Comparison of ENCODE assay signal across 25 cellular contexts in the genomic region with DNA sequence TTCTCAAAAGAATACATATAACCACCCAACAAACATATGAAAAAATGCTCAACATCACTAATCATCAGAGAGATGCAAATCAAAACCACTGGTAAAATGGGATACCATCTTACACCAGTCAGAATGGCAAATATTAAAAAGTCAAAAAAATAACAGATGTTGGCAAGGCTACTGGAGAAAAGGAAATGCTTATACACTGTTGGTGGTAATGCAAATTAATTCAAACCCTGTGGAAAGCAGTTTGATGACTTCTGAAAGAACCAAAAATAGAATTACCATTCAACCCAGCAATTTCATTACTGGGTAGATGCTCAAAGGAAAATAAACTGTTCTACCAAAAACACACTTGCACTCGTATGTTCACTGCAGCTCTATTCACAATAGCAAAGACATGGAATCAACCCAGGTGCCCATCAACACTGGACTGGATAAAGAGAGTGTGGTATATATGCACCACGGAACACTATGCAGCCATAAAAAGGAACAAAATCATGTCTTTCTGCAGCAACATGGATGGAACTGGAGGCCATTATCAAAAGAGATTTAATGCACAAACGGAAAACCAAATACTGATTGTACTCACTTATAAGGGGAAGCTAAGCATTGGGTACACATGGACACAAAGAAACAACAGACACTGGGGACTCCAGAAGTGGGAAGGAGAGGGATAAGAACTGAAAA.
"Had no signal": no experiment of that assay in that cellular context is flagged by ENCODE, and none has a peak within 500 bp of the region (broad histone marks: within the 10 kb centered on the region; RNA-seq: fewer than 3 reads in every experiment).

No MANE protein-coding gene starts in this region.

- H3K4me3 ChIP-seq: left ventricle myocardium inferior, lung, pancreas, prostate gland, sigmoid colon, spleen, suprapubic skin, thoracic aorta, tibial artery, uterus had no signal

- ATAC-seq: naive thymus-derived CD4-positive, alpha-beta T cell; natural killer cell treated with Interleukin-12 subunit alpha and Interleukin-12 subunit beta and Interleukin-15 and Interleukin-18, amount 100 ng/mL, for 72 hours; pancreas; right cardiac atrium; stimulated activated effector memory CD8-positive, alpha-beta T cell treated with anti-CD3 and anti-CD28 coated beads, Interleukin-12 subunit alpha, Interleukin-12 subunit beta, amount 100 ng/mL, for 72 hours had no signal

- DNase-seq: islet precursor cell; left ventricle myocardium inferior; mesendoderm; naive thymus-derived CD4-positive, alpha-beta T cell; nucleus accumbens; pancreas; posterior cingulate gyrus; retina; right cardiac atrium; sigmoid colon; small intestine; spleen; stimulated activated CD4-positive, alpha-beta T cell treated with anti-CD3 and anti-CD28 coated beads, Interleukin-4, amount 100 ng/mL, for 24 hours; stimulated activated naive CD4-positive, alpha-beta T cell; tibial artery; trophoblast cell; uterus had no signal

- H3K4me1 ChIP-seq: pancreas, prostate gland, spleen, suprapubic skin, uterus had no signal

- H3K36me3 ChIP-seq: prostate gland had no signal

- H3K27ac ChIP-seq: left ventricle myocardium inferior, pancreas, prostate gland, sigmoid colon, spleen, suprapubic skin, thoracic aorta, tibial artery, uterus had no signal

- H3K4me3 Mint-ChIP-seq: mesothelial cell of epicardium; naive thymus-derived CD4-positive, alpha-beta T cell; natural killer cell treated with Interleukin-12 subunit alpha and Interleukin-12 subunit beta and Interleukin-15 and Interleukin-18, amount 100 ng/mL, for 72 hours; stimulated activated effector memory CD8-positive, alpha-beta T cell treated with anti-CD3 and anti-CD28 coated beads, Interleukin-12 subunit alpha, Interleukin-12 subunit beta, amount 100 ng/mL, for 72 hours; stimulated activated naive CD8-positive, alpha-beta T cell treated with anti-CD3 and anti-CD28 coated beads, Interleukin-15, Interleukin-2, amounts not matched to agents 100 ng/mL and 50 ng/mL, for 24 hours had no signal

- H3K4me1 Mint-ChIP-seq: mesothelial cell of epicardium; stimulated activated effector memory CD8-positive, alpha-beta T cell treated with anti-CD3 and anti-CD28 coated beads, Interleukin-12 subunit alpha, Interleukin-12 subunit beta, amount 100 ng/mL, for 72 hours had no signal

- H3K27me3 ChIP-seq: pancreas, sigmoid colon, spleen, suprapubic skin, tibial artery, uterus had no signal

- H3K9me3 Mint-ChIP-seq: naive thymus-derived CD4-positive, alpha-beta T cell; natural killer cell treated with Interleukin-12 subunit alpha and Interleukin-12 subunit beta and Interleukin-15 and Interleukin-18, amount 100 ng/mL, for 72 hours; stimulated activated effector memory CD8-positive, alpha-beta T cell treated with anti-CD3 and anti-CD28 coated beads, Interleukin-12 subunit alpha, Interleukin-12 subunit beta, amount 100 ng/mL, for 72 hours; stimulated activated naive CD8-positive, alpha-beta T cell treated with anti-CD3 and anti-CD28 coated beads, Interleukin-15, Interleukin-2, amounts not matched to agents 100 ng/mL and 50 ng/mL, for 24 hours had no signal

- H3K9me3 ChIP-seq: left ventricle myocardium inferior, pancreas, prostate gland, sigmoid colon, spleen, suprapubic skin, thoracic aorta, tibial artery, uterus had no signal

- FAIRE-seq: pancreas, small intestine had no signal

- H3K27ac Mint-ChIP-seq: mesothelial cell of epicardium; naive thymus-derived CD4-positive, alpha-beta T cell; natural killer cell treated with Interleukin-12 subunit alpha and Interleukin-12 subunit beta and Interleukin-15 and Interleukin-18, amount 100 ng/mL, for 72 hours; stimulated activated effector memory CD8-positive, alpha-beta T cell treated with anti-CD3 and anti-CD28 coated beads, Interleukin-12 subunit alpha, Interleukin-12 subunit beta, amount 100 ng/mL, for 72 hours; stimulated activated naive CD8-positive, alpha-beta T cell treated with anti-CD3 and anti-CD28 coated beads, Interleukin-15, Interleukin-2, amounts not matched to agents 100 ng/mL and 50 ng/mL, for 24 hours had no signal

- H3K27me3 Mint-ChIP-seq: naive thymus-derived CD4-positive, alpha-beta T cell; natural killer cell treated with Interleukin-12 subunit alpha and Interleukin-12 subunit beta and Interleukin-15 and Interleukin-18, amount 100 ng/mL, for 72 hours had no signal
